Comparison of ENCODE assay signal across 15 cellular contexts in genomic region chr7:114937422-114937821, GRCh38.
"Had no signal": no experiment of that assay in that cellular context is flagged by ENCODE, and none has a peak within 500 bp of the region (broad histone marks: within the 10 kb centered on the region; RNA-seq: fewer than 3 reads in every experiment).

No MANE protein-coding gene starts in this region.

- H3K27me3 Mint-ChIP-seq: memory B cell had no signal

- H3K27me3 ChIP-seq: body of pancreas, heart left ventricle, sigmoid colon, testis, upper lobe of right lung had no signal

- H3K27ac ChIP-seq: body of pancreas, coronary artery, heart left ventricle, sigmoid colon, testis, upper lobe of right lung had no signal

- ATAC-seq: activated CD4-positive, CD25-positive, alpha-beta regulatory T cell treated with anti-CD3 and anti-CD28 coated beads, Interleukin-2, amount 50 U/mL, for 24 hours; body of pancreas; heart left ventricle; upper lobe of right lung had no signal

- H3K9me3 Mint-ChIP-seq: endodermal cell, memory B cell, nephron progenitor cell had no signal

- H3K4me3 Mint-ChIP-seq: endodermal cell, memory B cell, nephron progenitor cell had no signal

- DNase-seq: activated CD4-positive, alpha-beta T cell treated with anti-CD3 and anti-CD28 coated beads, Interleukin-2, amount 50 U/mL, for 48 hours; activated naive CD4-positive, alpha-beta T cell treated with Interleukin-2 at 50 U/mL for 16 hours; body of pancreas; central memory CD4-positive, alpha-beta T cell; endodermal cell; heart left ventricle; nephron progenitor cell; sigmoid colon; stimulated activated CD4-positive, alpha-beta T cell treated with anti-CD3 and anti-CD28 coated beads, Interleukin-2, amount 100 ng/mL, for 24 hours; stimulated activated naive CD4-positive, alpha-beta T cell; testis; upper lobe of right lung had no signal

- H3K4me1 Mint-ChIP-seq: endodermal cell, nephron progenitor cell had no signal

- H3K4me1 ChIP-seq: body of pancreas, testis had no signal

- H3K27ac Mint-ChIP-seq: endodermal cell, memory B cell, nephron progenitor cell had no signal

- H3K36me3 ChIP-seq: sigmoid colon, upper lobe of right lung had no signal

- H3K9me3 ChIP-seq: body of pancreas, heart left ventricle, sigmoid colon, testis, upper lobe of right lung had no signal

- H3K4me3 ChIP-seq: body of pancreas, coronary artery, heart left ventricle, sigmoid colon, testis, upper lobe of right lung had no signal
